In the genomic region with DNA sequence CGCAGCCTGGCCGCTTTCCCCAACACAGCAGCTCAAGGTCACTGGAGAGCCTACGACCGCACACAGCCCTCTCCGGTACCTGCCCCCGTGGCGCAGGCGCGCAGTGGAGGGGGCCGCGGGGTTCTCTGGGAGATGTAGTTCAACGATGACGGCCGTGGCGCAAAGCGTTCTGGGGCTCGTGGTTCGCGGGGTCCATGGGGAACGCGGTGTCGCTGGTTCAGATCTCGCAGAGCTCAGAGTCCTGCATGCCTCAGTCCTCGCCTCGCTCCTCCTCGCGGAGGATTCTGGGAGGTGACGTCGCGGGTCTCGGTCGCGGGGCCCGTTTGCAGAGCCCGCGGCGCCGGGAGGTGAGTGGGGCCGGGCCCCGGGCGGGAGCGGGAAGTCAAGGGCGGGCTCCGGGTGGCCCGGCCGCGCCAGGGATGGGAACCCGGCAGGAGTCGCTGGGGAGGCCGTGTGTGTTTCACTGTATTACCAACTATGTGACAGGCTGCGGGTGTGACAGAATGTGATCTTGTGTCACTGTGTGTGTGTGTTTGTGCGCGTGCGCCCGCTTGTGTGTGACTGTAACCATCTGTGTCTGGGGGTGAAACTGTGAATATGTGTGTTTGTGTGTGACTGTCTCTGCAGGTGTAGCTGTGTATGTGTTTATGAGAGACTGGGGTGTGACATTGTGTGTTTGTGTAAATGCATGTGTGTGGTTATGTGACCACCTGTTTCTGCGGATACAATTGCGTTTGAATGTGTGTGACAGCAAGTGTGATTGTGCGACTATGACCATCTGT, we compare ENCODE assay signal across 8 cellular contexts. TPM values are rescaled to one million over a fixed set of nuclear protein-coding genes. Genes with fewer than 3 reads are reported as not detected.
DNase-seq lines count a peak whose midpoint lies in the region; TF ChIP-seq lines count a peak whose summit lies in the region.

A gene (plus strand): TSS at position 220 of the 782 bp plus-strand sequence. CDS start 3,100 bp downstream, outside the sequence.

- POLR2A ChIA-PET in HEK293T (lab: Yijun Ruan, JAX): interaction anchor here (0.8 to 2.4 kb wide), 18 partner anchors 9 to 539 kb away, joined by 3 to 10 read pairs (median 5); a partner anchor contains a TSS

- DNase-seq in GM04503 (ENCODE audit: low read depth) (peak; percentile 85), HEK293T (ENCODE audit: extremely low spot score) (peak; percentile 90), MV-4-11 (lab: John Stamatoyannopoulos, UW) (peak; percentile 97), SK-MEL-5 (ENCODE audit: low read depth, low spot score) (peak; percentile 94), germinal center (ENCODE audit: low spot score) (peak; percentile 97), substantia nigra (lab: John Stamatoyannopoulos, UW) (peak; percentile 89 to 99 (median 97))
- peak; percentile 97 for DNase-seq in activated naive CD4-positive, alpha-beta T cell treated with anti-CD3 and anti-CD28 coated beads, Interleukin-2, amount 50 U/mL, for 16 hours

- H3K36me3 ChIP-seq in neutrophil: no peaks in the 10 kb centered on the region

- H3K27ac ChIP-seq in neutrophil (peak within 1 kb of the TSS; percentile 32), substantia nigra (ENCODE audit: low read depth, low read length, poor library complexity, severe bottlenecking) (peak within 1 kb of the TSS; percentile 18)

- H3K27me3 ChIP-seq in neutrophil: no peaks in the 10 kb centered on the region

- CTCF ChIA-PET in HEK293T (lab: Yijun Ruan, JAX): interaction anchor here (0.6 kb wide), 1 partner anchor 97 kb away, joined by 3 read pairs; no protein-coding TSS in a partner anchor

- no peak for TF ChIP-seq CTCF in neutrophil (IDR thresholded peaks at IDR 0.05)

- H3K4me3 ChIP-seq in neutrophil (ENCODE audit: low read depth in 1 of 2, low read length in 1 of 2): peak within 1 kb of the TSS; percentile 68 to 71

- peaks cover 9 to 15% of the 10 kb centered on the region in 2 experiments for H3K4me1 ChIP-seq in neutrophil (ENCODE audit: control insufficient read depth in 1 of 2, insufficient read depth in 1 of 2, low read depth in 1 of 2, low read length in 1 of 2)

- in situ Hi-C loops in SK-MEL-5 (cut with HindIII; ENCODE audit: low pct_unique_long_range_greater_than_20kb, low sequenced_read_pairs): no loop called here

- peaks cover 6% of the 10 kb centered on the region for H3K9me3 ChIP-seq in neutrophil

TF ChIP-seq in HEK293T, 16 proteins besides CTCF, POLR2A, EP300 and RAD21:
- TF ChIP-seq FOXM1 (IDR thresholded peaks at IDR 0.05; ENCODE audit: borderline replicate concordance) (no peak), LEF1 (IDR thresholded peaks at IDR 0.05; ENCODE audit: borderline replicate concordance) (no peak), L3MBTL2 (conservative IDR thresholded peaks at IDR 0.05) (peak; percentile 74), SUZ12 (IDR thresholded peaks at IDR 0.05) (peak; percentile 68; the same call in 1 of the 2 replicates), SP1 (IDR thresholded peaks at IDR 0.05) (no peak), ZNF384 (IDR thresholded peaks at IDR 0.05) (no peak), CTBP1 (IDR thresholded peaks at IDR 0.05; ENCODE audit: borderline replicate concordance) (no peak), FOXA1 (IDR thresholded peaks at IDR 0.05) (no peak), FOXK2 (IDR thresholded peaks at IDR 0.05) (no peak), TARDBP (IDR thresholded peaks at IDR 0.05) (no peak)
- TF ChIP-seq, protein P1, sequence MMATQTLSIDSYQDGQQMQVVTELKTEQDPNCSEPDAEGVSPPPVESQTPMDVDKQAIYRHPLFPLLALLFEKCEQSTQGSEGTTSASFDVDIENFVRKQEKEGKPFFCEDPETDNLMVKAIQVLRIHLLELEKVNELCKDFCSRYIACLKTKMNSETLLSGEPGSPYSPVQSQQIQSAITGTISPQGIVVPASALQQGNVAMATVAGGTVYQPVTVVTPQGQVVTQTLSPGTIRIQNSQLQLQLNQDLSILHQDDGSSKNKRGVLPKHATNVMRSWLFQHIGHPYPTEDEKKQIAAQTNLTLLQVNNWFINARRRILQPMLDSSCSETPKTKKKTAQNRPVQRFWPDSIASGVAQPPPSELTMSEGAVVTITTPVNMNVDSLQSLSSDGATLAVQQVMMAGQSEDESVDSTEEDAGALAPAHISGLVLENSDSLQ (IDR thresholded peaks at IDR 0.05): no peak

RNA-seq across cellular contexts. Expression of the gene that starts here (rescaled TPM):
- 1.9 and 2.6 TPM in 2 replicates for total RNA-seq in SK-MEL-5 (2014; rRNA removed; shearing (Covaris generic))
- polyA plus RNA-seq in SK-MEL-5 (2015; cell fraction: cytosol; rRNA removed): 1.7 and 2.7 TPM in 2 replicates
- polyA plus RNA-seq in SK-MEL-5 (2015; cell fraction: nucleus; rRNA removed): 4.5 and 18.5 TPM in 2 replicates

Comparison
In these comparisons a context has a peak if more than half of its experiments do, and no peak if none do; other contexts are left out.
1. Peak in every context shown above with its lines: DNase-seq, H3K4me3 ChIP-seq and H3K27ac ChIP-seq.